In genomic region chr5:60842859-60843692, GRCh38 we compare ENCODE assay signal across 8 cellular contexts. TPM values are rescaled to one million over a fixed set of nuclear protein-coding genes. Genes with fewer than 3 reads are reported as not detected.
DNase-seq lines count a peak whose midpoint lies in the region; ATAC-seq, FAIRE-seq and TF ChIP-seq lines count a peak whose summit lies in the region.

No MANE protein-coding gene starts in this region.

- no TSS peak for BruUV-seq in K562 (replicated peaks; lab: Mats Ljungman, UMichigan)

- DNase-seq in ACHN (peak; percentile 37), GM12864 (ENCODE audit: low read depth) (no peak), HuH-7.5 (ENCODE audit: low spot score) (peak; percentile 44), K562 (ENCODE audit: extremely low read depth in 1 of 4, low spot score in 3 of 4) (peak in 1 of 4 experiments; percentile 16), kidney (no peak), SKM-1 (lab: John Stamatoyannopoulos, UW; ENCODE audit: unreplicated experiment) (no peak), NOMO-1 treated with DMSO at 0.1 percent for 48 hours (lab: John Stamatoyannopoulos, UW; ENCODE audit: unreplicated experiment) (no peak)
- peak; percentile 9 for DNase-seq in stimulated activated naive CD8-positive, alpha-beta T cell treated with anti-CD3 and anti-CD28 coated beads, Interleukin-15, Interleukin-2, amounts not matched to agents 100 U/mL and 50 U/mL, for 24 hours

- H4K20me1 ChIP-seq in K562 (replicated peaks; ENCODE audit: control insufficient read depth, insufficient read depth, low read length), result no peaks in the 10 kb centered on the region

- TF ChIP-seq RAD21 in K562 (CRISPR knock-in tag; conservative IDR thresholded peaks at IDR 0.05 in 1 of 2, IDR thresholded peaks at IDR 0.05 in 1 of 2), result no peak

- peak overlapping the region; percentile 54 to 89; a peak in 3 of 4 replicates for H3K9ac ChIP-seq in K562 (ENCODE audit: insufficient read depth in 1 of 2, low read depth in 2 of 2, low read length in 2 of 2)
- peak overlapping the region; percentile 63 to 82 for H3K9ac ChIP-seq in kidney (ENCODE audit: low read length in 2 of 2)

- CTCF ChIA-PET in K562 (lab: Yijun Ruan, JAX; ENCODE audit: low intra/inter-chr PET ratio), result no interaction called here

- H3K27me3 ChIP-seq in K562 (ENCODE audit: control insufficient read depth in 2 of 2, insufficient read depth in 2 of 2, low read length in 2 of 2), result peaks cover 0 to 14% of the 10 kb centered on the region in 2 experiments; a peak in 3 of 5 replicates

- H3K4me3 ChIP-seq in GM12864 (ENCODE audit: low read depth, low read length), result peak overlapping the region; percentile 81
- peak overlapping the region; percentile 68 for H3K4me3 ChIP-seq in K562
- H3K4me3 ChIP-seq in kidney (ENCODE audit: low read length in 2 of 2), result peak overlapping the region; percentile 70 to 83

- H3K4me1 ChIP-seq in K562 (replicated peaks in 1 of 2; ENCODE audit: control insufficient read depth in 2 of 2, insufficient read depth in 2 of 2, low read length in 2 of 2) (peaks cover 7 to 14% of the 10 kb centered on the region in 2 experiments; a peak in 4 of 5 replicates), kidney (ENCODE audit: control insufficient read depth in 1 of 2, insufficient read depth in 1 of 2, low read depth in 1 of 2, low read length in 2 of 2) (no peaks in the 10 kb centered on the region)

- H3K27ac ChIP-seq in K562 (ENCODE audit: extremely low read depth, low read depth, low read length) (no peak overlapping the region; the same call in 1 of the 3 replicates), kidney (ENCODE audit: low read depth in 2 of 2, low read length in 2 of 2) (no peak overlapping the region)

- intact Hi-C loops in K562 (cut with micrococcal nuclease), result loop anchor here (5.0 to 10.0 kb wide), 3 partner anchors 141 to 322 kb away; partner anchors contain the start of genes DEPDC1B and SMIM15
- intact Hi-C loops in kidney (cut with DNase I), result no loop called here

- H3K9me1 ChIP-seq in K562 (ENCODE audit: control insufficient read depth, insufficient read depth, low read length), result no peaks in the 10 kb centered on the region

- in situ Hi-C loops in ACHN (cut with HindIII; ENCODE audit: low pct_ligation_motif_present, low pct_unique_long_range_greater_than_20kb, low sequenced_read_pairs) (no loop called here), K562 (cut with MboI) (no loop called here)

- TF ChIP-seq POLR2A in K562 (conservative IDR thresholded peaks at IDR 0.05), result no peak

- FAIRE-seq in K562 (lab: Jason Lieb, UNC), result no peak
- no peak for FAIRE-seq in kidney (lab: Jason Lieb, UNC)

- POLR2A ChIA-PET in K562 (lab: Yijun Ruan, JAX), result interaction anchor here (1.0 to 1.6 kb wide), 2 partner anchors 10 to 22 kb away, joined by 3 to 7 read pairs; no protein-coding TSS in a partner anchor

- H3K36me3 ChIP-seq in K562 (ENCODE audit: control insufficient read depth, insufficient read depth, low read length), result no peaks in the 10 kb centered on the region
- H3K36me3 ChIP-seq in kidney (ENCODE audit: control insufficient read depth in 1 of 2, insufficient read depth in 2 of 2, low read length in 2 of 2), result no peaks in the 10 kb centered on the region

- no peak for TF ChIP-seq CTCF in GM12864 (IDR thresholded peaks at IDR 0.05; ENCODE audit: low read depth, low read length, missing control alignments)
- no peak for TF ChIP-seq CTCF in K562 (IDR thresholded peaks at IDR 0.05 in 2 of 3, conservative IDR thresholded peaks at IDR 0.05 in 1 of 3; ENCODE audit: insufficient read depth in 2 of 3, low read depth in 1 of 3, low read length in 3 of 3)
- no peak for TF ChIP-seq CTCF in kidney (IDR thresholded peaks at IDR 0.05; ENCODE audit: borderline replicate concordance, extremely low read depth, insufficient read depth)

- H3K79me2 ChIP-seq in K562 (ENCODE audit: control insufficient read depth, insufficient read depth, low read length), result peaks cover 6% of the 10 kb centered on the region; the same call in 1 of the 3 replicates

- peak overlapping the region; percentile 79 for H3K4me2 ChIP-seq in K562 (ENCODE audit: insufficient read depth, low read length)

- ATAC-seq in K562, result peak; percentile 61
- no peak for ATAC-seq in stimulated activated naive CD8-positive, alpha-beta T cell treated with anti-CD3 and anti-CD28 coated beads, Interleukin-15, Interleukin-2, amounts not matched to agents 100 U/mL and 50 U/mL, for 24 hours

- TF ChIP-seq EP300 in K562 (IDR thresholded peaks at IDR 0.05; ENCODE audit: low read length), result no peak

- 8% methylated on average over 33 of the region's 44 CpGs for WGBS in K562 (ENCODE audit: insufficient coverage, low coverage, missing lambda C conversion rate)

- peak overlapping the region; percentile 82 for H2AFZ ChIP-seq in K562 (ENCODE audit: low read depth, low read length)

- H3K9me3 ChIP-seq in K562 (replicated peaks; ENCODE audit: control insufficient read depth, insufficient read depth, low read depth, low read length), result no peaks in the 10 kb centered on the region
- H3K9me3 ChIP-seq in kidney (ENCODE audit: control insufficient read depth in 1 of 2, low read length in 2 of 2), result no peaks in the 10 kb centered on the region

TF ChIP-seq in K562, 482 proteins besides CTCF, POLR2A, EP300 and RAD21:
- TF ChIP-seq SAP30 (IDR thresholded peaks at IDR 0.05; ENCODE audit: borderline replicate concordance, insufficient read depth, low read depth, low read length, poor library complexity, severe bottlenecking) (peak; percentile 12), ZNF766 (CRISPR knock-in tag; conservative IDR thresholded peaks at IDR 0.05) (no peak)

RNA-seq across cellular contexts. Expression of gene ELOVL7, which starts 1.0 kb away (rescaled TPM):
- 3.7 and 5.9 TPM in 2 replicates for total RNA-seq in K562 (2011; cell fraction: chromatin; rRNA removed; ENCODE audit: low replicate concordance)
- 1.3 and 3.4 TPM in 2 replicates for total RNA-seq in K562 (2011; cell fraction: nucleolus; rRNA removed)
- total RNA-seq in K562 (2011; cell fraction: nucleoplasm; rRNA removed), result 4.6 and 7.0 TPM in 2 replicates
- 4.5 and 5.8 TPM in 2 replicates for total RNA-seq in K562 (2014; rRNA removed)
- 12.3 and 15.0 TPM in 2 replicates for total RNA-seq in K562 (2014; rRNA removed; fragmentation: Illumina TruSeq; extraction: Trizol)
- 6.7 and 8.2 TPM in 2 replicates for total RNA-seq in K562 (2015; rRNA removed; fragmentation: Illumina TruSeq; extraction: Trizol)
- total RNA-seq in K562 (2021), result 9.4 and 11.6 TPM in 2 replicates
- 6.7 and 26.7 TPM in 2 replicates for polyA plus RNA-seq in K562 (2011; rRNA removed)
- 1.6 and 15.0 TPM in 2 replicates for polyA plus RNA-seq in K562 (2011; cell fraction: cytosol; rRNA removed)
- polyA plus RNA-seq in K562 (2011; cell fraction: nucleus; rRNA removed), result 2.0 and 14.5 TPM in 2 replicates
- polyA plus RNA-seq in K562 (2012), result 6.4 and 13.8 TPM in 2 replicates
- polyA plus RNA-seq in K562 (2014; fragmentation: Illumina TruSeq; extraction: Trizol), result 11.3 and 11.4 TPM in 2 replicates
- polyA plus RNA-seq in K562 (2014; fragmentation: Nextera tagmentation; extraction: Ambion mirVana), result 1 to 10 TPM; 4.6 to 5.6 TPM
- polyA plus RNA-seq in K562 (2014; rRNA removed), result 6.9 and 8.9 TPM in 2 replicates
- 6.7 and 30.9 TPM in 2 replicates for polyA minus RNA-seq in K562 (2011; rRNA and poly(A)+ RNA removed)
- polyA minus RNA-seq in K562 (2011; cell fraction: cytosol; rRNA and poly(A)+ RNA removed), result 4.1 and 12.1 TPM in 2 replicates
- polyA minus RNA-seq in K562 (2011; cell fraction: nucleus; rRNA and poly(A)+ RNA removed), result 0.81 and 6.9 TPM in 2 replicates
- total RNA-seq in kidney, result 22.5 TPM
- polyA plus RNA-seq in kidney (ENCODE audit: insufficient read depth, low read depth, low replicate concordance), result 14.6 TPM

Comparison
In these comparisons a context has a peak if more than half of its experiments do, and no peak if none do; other contexts are left out.
1. DNase-seq: peak in ACHN (single experiment), HuH-7.5 (single experiment) and stimulated activated naive CD8-positive, alpha-beta T cell treated with anti-CD3 and anti-CD28 coated beads, Interleukin-15, Interleukin-2, amounts not matched to agents 100 U/mL and 50 U/mL, for 24 hours (single experiment); none in GM12864 (single experiment), kidney (single experiment), SKM-1 (single experiment) and NOMO-1 treated with DMSO at 0.1 percent for 48 hours (single experiment).
2. Peak in every context shown above with its lines, with median percentiles within 50 percentile points of each other: H3K4me3 ChIP-seq.